Comparison of ENCODE assay signal across 38 cellular contexts in the genomic region with DNA sequence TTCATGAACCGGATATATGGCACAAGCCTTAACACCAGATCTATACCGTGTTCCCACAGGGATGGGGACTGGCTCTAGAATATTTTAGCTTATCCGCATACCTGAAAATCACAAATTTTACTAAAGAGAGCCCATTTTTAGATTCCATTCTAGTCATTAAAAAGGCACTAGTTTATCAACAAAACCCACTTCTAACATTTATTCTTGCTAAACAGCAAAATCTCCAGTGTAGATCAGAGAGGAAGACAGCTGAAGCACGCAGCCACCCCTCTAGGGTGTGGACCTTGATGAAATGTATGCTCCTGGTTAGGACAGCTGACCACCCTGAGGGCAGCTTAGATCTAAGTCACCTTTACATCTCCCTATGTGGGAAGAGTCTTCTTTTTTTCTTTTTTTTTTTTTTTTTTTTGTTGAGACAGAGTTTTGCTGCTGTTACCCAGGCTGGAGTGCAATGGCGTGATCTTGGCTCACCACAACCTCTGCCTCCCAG.
"Had no signal": no experiment of that assay in that cellular context is flagged by ENCODE, and none has a peak within 500 bp of the region (broad histone marks: within the 10 kb centered on the region; RNA-seq: fewer than 3 reads in every experiment).

No MANE protein-coding gene starts in this region.

- H3K4me3 Mint-ChIP-seq: activated naive CD4-positive, alpha-beta T cell treated with anti-CD3 and anti-CD28 coated beads for 36 hours; activated naive CD4-positive, alpha-beta T cell treated with anti-CD3 and anti-CD28 coated beads, Interleukin-2, amount 10 ng/mL, durations not matched to agents 7 days and 5 days; activated naive CD4-positive, alpha-beta T cell treated with anti-CD3 and anti-CD28 coated beads, Interleukin-2, amount 50 U/mL, for 24 hours; activated naive CD8-positive, alpha-beta T cell; activated naive CD8-positive, alpha-beta T cell treated with anti-CD3 and anti-CD28 coated beads for 36 hours; activated naive CD8-positive, alpha-beta T cell treated with anti-CD3 and anti-CD28 coated beads, Interleukin-2, amount 10 ng/mL, durations not matched to agents 7 days and 5 days; activated naive CD8-positive, alpha-beta T cell treated with anti-CD3 and anti-CD28 coated beads, Interleukin-2, amount 50 U/mL, for 24 hours; activated T-cell treated with anti-CD3 and anti-CD28 coated beads, Interleukin-2, amount 50 U/mL, for 24 hours; activated T-cell treated with anti-CD3 and anti-CD28 coated beads, Interleukin-2, amount 50 U/mL, for 4 hours; activated T-cell treated with anti-CD3 and anti-CD28 coated beads, Interleukin-2, amount 50 U/mL, for 72 hours; activated T-helper 1 cell treated with anti-CD3 and anti-CD28 coated beads, Interleukin-12 subunit alpha, Interleukin-12 subunit beta, Interleukin-2, Interleukin-4 antibody, amounts not matched to agents 30 ng/mL and 10 ng/mL and 1 ng/mL, durations not matched to agents 14 hours and 24 hours and 36 hours; activated T-helper 17 cell treated with anti-CD3 and anti-CD28 coated beads, Interleukin-2, amount 50 U/mL, for 72 hours; brain; central memory CD8-positive, alpha-beta T cell had no signal

- H3K9me3 Mint-ChIP-seq: activated naive CD4-positive, alpha-beta T cell treated with anti-CD3 and anti-CD28 coated beads, Interleukin-2, amount 50 U/mL, for 24 hours; activated T-cell treated with anti-CD3 and anti-CD28 coated beads, Interleukin-2, amount 50 U/mL, for 72 hours; activated T-helper 17 cell treated with anti-CD3 and anti-CD28 coated beads, Interleukin-2, amount 50 U/mL, for 72 hours; central memory CD8-positive, alpha-beta T cell had no signal

- H3K27ac ChIP-seq: adrenal gland, ascending aorta, body of pancreas, brain microvascular endothelial cell, breast epithelium, cardiac muscle cell had no signal

- H3K27ac Mint-ChIP-seq: activated naive CD4-positive, alpha-beta T cell treated with anti-CD3 and anti-CD28 coated beads for 36 hours; activated naive CD4-positive, alpha-beta T cell treated with anti-CD3 and anti-CD28 coated beads, Interleukin-2, amount 10 ng/mL, durations not matched to agents 7 days and 5 days; activated naive CD4-positive, alpha-beta T cell treated with anti-CD3 and anti-CD28 coated beads, Interleukin-2, amount 50 U/mL, for 24 hours; activated naive CD4-positive, alpha-beta T cell treated with anti-CD3 and anti-CD28 coated beads, Interleukin-2, amount 50 U/mL, for 72 hours; activated naive CD8-positive, alpha-beta T cell; activated naive CD8-positive, alpha-beta T cell treated with anti-CD3 and anti-CD28 coated beads for 36 hours; activated naive CD8-positive, alpha-beta T cell treated with anti-CD3 and anti-CD28 coated beads, Interleukin-2, amount 10 ng/mL, durations not matched to agents 7 days and 5 days; activated naive CD8-positive, alpha-beta T cell treated with anti-CD3 and anti-CD28 coated beads, Interleukin-2, amount 50 U/mL, for 24 hours; activated T-cell treated with anti-CD3 and anti-CD28 coated beads, Interleukin-2, amount 50 U/mL, for 24 hours; activated T-cell treated with anti-CD3 and anti-CD28 coated beads, Interleukin-2, amount 50 U/mL, for 72 hours; activated T-helper 1 cell treated with anti-CD3 and anti-CD28 coated beads, Interleukin-12 subunit alpha, Interleukin-12 subunit beta, Interleukin-2, Interleukin-4 antibody, amounts not matched to agents 30 ng/mL and 10 ng/mL and 1 ng/mL, durations not matched to agents 14 hours and 24 hours and 36 hours; activated T-helper 17 cell treated with anti-CD3 and anti-CD28 coated beads, Interleukin-2, amount 50 U/mL, for 72 hours; activated T-helper 2 cell treated with anti-CD3 and anti-CD28 coated beads, Interferon-gamma antibody, Interleukin-2, Interleukin-4, amounts not matched to agents 10 μg/mL and 5 μg/mL and 100 μg/mL, durations not matched to agents 14 hours and 24 hours and 36 hours; brain had no signal

- H3K4me3 ChIP-seq: adrenal gland, ascending aorta, body of pancreas, breast epithelium, cardiac muscle cell had no signal

- H3K27me3 ChIP-seq: adrenal gland, ascending aorta, body of pancreas, brain microvascular endothelial cell, breast epithelium, cardiac muscle cell had no signal

- H3K36me3 ChIP-seq: adrenal gland, ascending aorta, brain microvascular endothelial cell, breast epithelium, cardiac muscle cell had no signal

- DNase-seq: activated effector memory CD4-positive, alpha-beta T cell treated with anti-CD3 and anti-CD28 coated beads, Interleukin-2, amount 50 U/mL, for 16 hours; activated effector memory CD4-positive, alpha-beta T cell treated with Interleukin-2 at 50 U/mL for 16 hours; activated gamma-delta T cell; activated gamma-delta T cell treated with Interleukin-2 at 50 U/mL for 16 hours; activated naive CD4-positive, alpha-beta T cell; activated naive CD4-positive, alpha-beta T cell treated with anti-CD3 and anti-CD28 coated beads for 36 hours; activated naive CD4-positive, alpha-beta T cell treated with anti-CD3 and anti-CD28 coated beads, Interleukin-2, amount 10 ng/mL, durations not matched to agents 7 days and 5 days; activated naive CD4-positive, alpha-beta T cell treated with anti-CD3 and anti-CD28 coated beads, Interleukin-2, amount 50 U/mL, for 16 hours; activated naive CD4-positive, alpha-beta T cell treated with Interleukin-2 at 50 U/mL for 16 hours; activated naive CD8-positive, alpha-beta T cell treated with anti-CD3 and anti-CD28 coated beads for 36 hours; activated naive CD8-positive, alpha-beta T cell treated with anti-CD3 and anti-CD28 coated beads, Interleukin-2, amount 10 ng/mL, durations not matched to agents 7 days and 5 days; activated naive CD8-positive, alpha-beta T cell treated with anti-CD3 and anti-CD28 coated beads, Interleukin-2, amount 50 U/mL, for 24 hours; activated T-cell treated with anti-CD3 and anti-CD28 coated beads, Interleukin-2, amount 50 U/mL, for 1 hour; activated T-cell treated with anti-CD3 and anti-CD28 coated beads, Interleukin-2, amount 50 U/mL, for 24 hours; activated T-cell treated with anti-CD3 and anti-CD28 coated beads, Interleukin-2, amount 50 U/mL, for 4 hours; activated T-cell treated with anti-CD3 and anti-CD28 coated beads, Interleukin-2, amount 50 U/mL, for 48 hours; activated T-cell treated with anti-CD3 and anti-CD28 coated beads, Interleukin-2, amount 50 U/mL, for 72 hours; adrenal gland; amniotic stem cell; amygdala; anterior cingulate cortex; aorta; body of pancreas; brain microvascular endothelial cell; caudate nucleus; central memory CD4-positive, alpha-beta T cell; cerebellar nuclear complex had no signal

- H3K27me3 Mint-ChIP-seq: activated naive CD4-positive, alpha-beta T cell treated with anti-CD3 and anti-CD28 coated beads, Interleukin-2, amount 50 U/mL, for 24 hours; activated naive CD8-positive, alpha-beta T cell; activated naive CD8-positive, alpha-beta T cell treated with anti-CD3 and anti-CD28 coated beads for 36 hours; activated naive CD8-positive, alpha-beta T cell treated with anti-CD3 and anti-CD28 coated beads, Interleukin-2, amount 10 ng/mL, durations not matched to agents 7 days and 5 days; activated naive CD8-positive, alpha-beta T cell treated with anti-CD3 and anti-CD28 coated beads, Interleukin-2, amount 50 U/mL, for 24 hours; activated T-cell treated with anti-CD3 and anti-CD28 coated beads, Interleukin-2, amount 50 U/mL, for 24 hours; activated T-helper 17 cell treated with anti-CD3 and anti-CD28 coated beads, Interleukin-2, amount 50 U/mL, for 72 hours had no signal

- H3K36me3 Mint-ChIP-seq: activated naive CD4-positive, alpha-beta T cell treated with anti-CD3 and anti-CD28 coated beads, Interleukin-2, amount 10 ng/mL, durations not matched to agents 7 days and 5 days; activated naive CD8-positive, alpha-beta T cell treated with anti-CD3 and anti-CD28 coated beads for 36 hours; brain had no signal

- ATAC-seq: activated naive CD4-positive, alpha-beta T cell treated with anti-CD3 and anti-CD28 coated beads, Interleukin-2, amount 50 U/mL, for 72 hours; activated naive CD8-positive, alpha-beta T cell treated with anti-CD3 and anti-CD28 coated beads, Interleukin-2, amount 50 U/mL, for 24 hours; activated T-cell treated with anti-CD3 and anti-CD28 coated beads, Interleukin-2, amount 50 U/mL, for 4 hours; activated T-cell treated with anti-CD3 and anti-CD28 coated beads, Interleukin-2, amount 50 U/mL, for 72 hours; activated T-helper 17 cell treated with anti-CD3 and anti-CD28 coated beads, Interleukin-2, amount 50 U/mL, for 72 hours; body of pancreas had no signal

- H3K4me1 ChIP-seq: adrenal gland, body of pancreas, breast epithelium had no signal

- H3K9me3 ChIP-seq: adrenal gland had no signal

- H3K4me1 Mint-ChIP-seq: activated naive CD4-positive, alpha-beta T cell treated with anti-CD3 and anti-CD28 coated beads, Interleukin-2, amount 10 ng/mL, durations not matched to agents 7 days and 5 days; activated naive CD4-positive, alpha-beta T cell treated with anti-CD3 and anti-CD28 coated beads, Interleukin-2, amount 50 U/mL, for 24 hours; activated naive CD8-positive, alpha-beta T cell treated with anti-CD3 and anti-CD28 coated beads for 36 hours; activated T-helper 17 cell treated with anti-CD3 and anti-CD28 coated beads, Interleukin-2, amount 50 U/mL, for 72 hours; brain; central memory CD8-positive, alpha-beta T cell had no signal
